In genomic region chr11:73728000-73728399, GRCh38 we compare ENCODE assay signal across 1 cellular context.
TF ChIP-seq lines count a peak whose summit lies in the region.

No MANE protein-coding gene starts in this region.

TF ChIP-seq in endothelial cell of umbilical vein, 7 proteins besides CTCF, POLR2A, EP300 and RAD21:
- TF ChIP-seq POLR2AphosphoS5 (IDR thresholded peaks at IDR 0.05; ENCODE audit: insufficient read depth, low read depth, low read length) (no peak), GATA2 (IDR thresholded peaks at IDR 0.05; ENCODE audit: insufficient read depth, insufficient read length, low read depth, low read length) (no peak), JUN (IDR thresholded peaks at IDR 0.05; ENCODE audit: borderline replicate concordance, insufficient read depth, insufficient read length, low read depth) (no peak), MAX (IDR thresholded peaks at IDR 0.05; ENCODE audit: insufficient read depth, insufficient read length) (no peak), EZH2 (IDR thresholded peaks at IDR 0.05; ENCODE audit: borderline replicate concordance, low read depth, low read length, severe bottlenecking) (no peak), MYC (IDR thresholded peaks at IDR 0.05; ENCODE audit: low read depth, low read length) (no peak), FOS (IDR thresholded peaks at IDR 0.05; ENCODE audit: borderline replicate concordance, insufficient read depth, low read length) (no peak)
